Comparison of ENCODE assay signal across 8 cellular contexts in the genomic region with DNA sequence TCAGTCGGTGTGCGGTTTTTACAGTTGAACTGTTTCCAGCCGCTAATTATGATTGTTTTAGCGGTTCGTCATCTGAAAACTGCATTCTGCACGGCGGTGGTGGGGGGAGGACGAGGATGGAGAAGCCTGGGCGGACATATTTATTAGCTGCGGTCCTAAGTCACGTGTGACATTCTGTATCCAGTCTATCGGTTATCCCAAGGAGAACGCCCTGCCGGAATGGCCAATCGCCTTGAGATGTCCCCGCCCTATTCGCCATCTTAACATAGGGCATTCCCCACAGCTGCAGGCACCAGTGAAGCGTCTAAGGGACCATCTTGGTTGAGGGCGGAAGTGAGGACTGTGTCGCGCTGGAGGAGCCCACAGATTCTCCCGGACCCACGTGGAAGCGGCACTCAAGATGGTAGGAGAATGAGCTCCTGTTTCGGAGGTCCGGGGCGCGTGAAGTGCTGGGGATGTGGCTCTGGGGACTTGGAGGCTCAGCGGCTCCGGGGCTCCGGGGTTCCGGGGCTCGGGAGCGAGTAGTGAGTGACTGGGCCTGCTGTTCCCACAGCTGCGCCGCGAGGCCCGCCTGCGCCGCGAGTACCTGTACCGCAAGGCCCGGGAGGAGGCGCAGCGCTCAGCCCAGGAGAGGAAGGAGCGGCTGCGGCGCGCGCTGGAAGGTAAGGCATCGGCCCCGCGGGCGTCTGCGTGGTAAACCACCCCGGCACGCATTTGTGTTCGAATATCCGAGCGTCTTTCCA. TPM values are rescaled to one million over a fixed set of nuclear protein-coding genes. Genes with fewer than 3 reads are reported as not detected.
DNase-seq lines count a peak whose midpoint lies in the region; ATAC-seq and TF ChIP-seq lines count a peak whose summit lies in the region.

A gene with protein sequence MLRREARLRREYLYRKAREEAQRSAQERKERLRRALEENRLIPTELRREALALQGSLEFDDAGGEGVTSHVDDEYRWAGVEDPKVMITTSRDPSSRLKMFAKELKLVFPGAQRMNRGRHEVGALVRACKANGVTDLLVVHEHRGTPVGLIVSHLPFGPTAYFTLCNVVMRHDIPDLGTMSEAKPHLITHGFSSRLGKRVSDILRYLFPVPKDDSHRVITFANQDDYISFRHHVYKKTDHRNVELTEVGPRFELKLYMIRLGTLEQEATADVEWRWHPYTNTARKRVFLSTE (plus strand): TSS at position 365 of the 743 bp plus-strand sequence. CDS start 36 bp downstream, at position 401.

- no peaks in the 10 kb centered on the region for H3K4me1 ChIP-seq in urinary bladder (ENCODE audit: insufficient read depth)

- H3K9me3 Mint-ChIP-seq in progenitor cell of endocrine pancreas (ENCODE audit: low read depth): no peaks in the 10 kb centered on the region

- DNase-seq in NCI-H1436 treated with DMSO at 0.1 percent for 48 hours (lab: John Stamatoyannopoulos, UW): peak; percentile 95
- peak; percentile 88 to 98 (median 95) for DNase-seq in T-helper 1 cell
- peak; percentile 100 for DNase-seq in amniotic epithelial cell (ENCODE audit: low read depth)
- peak; percentile 97 for DNase-seq in left cardiac atrium
- DNase-seq in progenitor cell of endocrine pancreas (ENCODE audit: low spot score, unreplicated experiment): peak; percentile 85

- peak within 1 kb of the TSS; percentile 99 for H3K27ac Mint-ChIP-seq in progenitor cell of endocrine pancreas

- H3K27me3 Mint-ChIP-seq in progenitor cell of endocrine pancreas: no peaks in the 10 kb centered on the region

- peaks cover 12% of the 10 kb centered on the region for H3K4me1 Mint-ChIP-seq in progenitor cell of endocrine pancreas (ENCODE audit: low read depth)

- peak; percentile 32; the same call in 1 of the 2 replicates for TF ChIP-seq CTCF in GM12875 (IDR thresholded peaks at IDR 0.05; ENCODE audit: borderline replicate concordance, insufficient read depth, low read depth, low read length)
- peak; percentile 48 for TF ChIP-seq CTCF in progenitor cell of endocrine pancreas (IDR thresholded peaks at IDR 0.05; ENCODE audit: unreplicated experiment)

- intact Hi-C loops in left cardiac atrium (cut with DNase I): no loop called here

- H3K27ac ChIP-seq in urinary bladder (ENCODE audit: low read depth): peak within 1 kb of the TSS; percentile 83

- under 1% methylated on average over 60 of the region's 60 CpGs for WGBS in urinary bladder

- peaks cover 24% of the 10 kb centered on the region for H3K36me3 Mint-ChIP-seq in progenitor cell of endocrine pancreas (ENCODE audit: insufficient read depth)

- peak within 1 kb of the TSS; percentile 99 for H3K4me3 Mint-ChIP-seq in progenitor cell of endocrine pancreas (ENCODE audit: low read depth)

- peaks cover 3% of the 10 kb centered on the region for H3K36me3 ChIP-seq in urinary bladder (ENCODE audit: insufficient read depth)

- H3K4me3 ChIP-seq in GM12875 (ENCODE audit: low read depth, low read length) (peak within 1 kb of the TSS; percentile 74), urinary bladder (ENCODE audit: low read depth, low read length) (peak within 1 kb of the TSS; percentile 69)

- ATAC-seq in HG02840 (IDR thresholded peaks at IDR 0.05; ENCODE audit: low FRiP score, unreplicated experiment) (peak; percentile 86), left cardiac atrium (peak; percentile 97 to 98)

RNA-seq across cellular contexts. Expression of the gene that starts here (rescaled TPM):
- total RNA-seq in left cardiac atrium: 10 to 100 TPM; 55.0 to 79.3 TPM
- 43.0 and 44.8 TPM in 2 replicates for total RNA-seq in progenitor cell of endocrine pancreas
- 22.3 TPM for total RNA-seq in urinary bladder
- polyA plus RNA-seq in urinary bladder: 102 TPM

Comparison
In these comparisons a context has a peak if more than half of its experiments do, and no peak if none do; other contexts are left out.
1. Peak in every context shown above with its lines: DNase-seq, ATAC-seq, H3K4me3 ChIP-seq and H3K27ac ChIP-seq.